Comparison of ENCODE assay signal across 8 cellular contexts in the genomic region with DNA sequence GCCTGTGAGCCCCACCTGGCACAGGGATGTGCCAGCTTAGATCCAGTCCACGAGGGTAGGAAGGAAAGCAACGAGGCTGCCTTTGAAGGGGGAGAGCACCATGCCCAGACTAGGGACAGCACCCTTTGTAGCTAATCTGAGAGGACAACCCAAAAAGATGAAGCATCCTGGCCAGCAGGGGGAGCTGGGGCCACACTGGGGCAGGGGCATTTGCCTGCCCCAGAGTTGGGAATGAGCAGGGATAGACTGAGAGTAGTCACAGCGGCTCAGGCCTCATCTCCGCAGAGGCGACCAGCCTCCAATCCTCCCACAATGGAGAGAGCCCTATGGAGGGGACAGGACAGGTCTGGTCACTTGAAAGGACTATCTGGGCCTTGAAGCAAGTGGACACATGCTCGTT. TPM values are rescaled to one million over a fixed set of nuclear protein-coding genes. Genes with fewer than 3 reads are reported as not detected.
A peak's percentile ranks its signal among the peaks of the same experiment; 100 is the strongest.
DNase-seq lines count a peak whose midpoint lies in the region; ATAC-seq and TF ChIP-seq lines count a peak whose summit lies in the region.
"Had no signal": no experiment of that assay in that cellular context is flagged by ENCODE, and none has a peak within 500 bp of the region (broad histone marks: within the 10 kb centered on the region; RNA-seq: fewer than 3 reads in every experiment).

No MANE protein-coding gene starts in this region.

- intact Hi-C loops in lower lobe of right lung (cut with DNase I) = no loop called here
- intact Hi-C loops in CD4-positive, alpha-beta memory T cell (cut with micrococcal nuclease) = no loop called here

- peak; percentile 37 for TF ChIP-seq CTCF in lower lobe of right lung (IDR thresholded peaks at IDR 0.05)

- H3K9me3 ChIP-seq in lower lobe of right lung = no peaks in the 10 kb centered on the region
- no peaks in the 10 kb centered on the region for H3K9me3 ChIP-seq in CD4-positive, alpha-beta memory T cell (ENCODE audit: control insufficient read depth in 1 of 2, low read length in 2 of 2)

- CTCF ChIA-PET in HEK293T (lab: Yijun Ruan, JAX) = interaction anchor here (1.0 to 3.0 kb wide), 3 partner anchors 11 to 319 kb away, joined by 3 to 12 read pairs (median 3); a partner anchor contains a TSS
- CTCF ChIA-PET in activated CD4-positive, alpha-beta memory T cell treated with anti-CD3 and anti-CD28 coated beads, Interleukin-2, amount 10 ng/mL, durations not matched to agents 7 days and 5 days (lab: Charles Lee) = interaction anchor here (1.1 to 2.0 kb wide), 5 partner anchors 9 to 320 kb away, joined by 3 to 17 read pairs (median 4); a partner anchor contains a TSS
- CTCF ChIA-PET in CD4-positive, alpha-beta memory T cell (lab: Charles Lee; ENCODE audit: partially characterized antibody) = interaction anchor here (0.9 to 5.4 kb wide), 3 partner anchors 9 to 26 kb away, joined by 4 to 25 read pairs (median 4); a partner anchor contains a TSS

- no peaks in the 10 kb centered on the region for H3K36me3 ChIP-seq in lower lobe of right lung
- H3K36me3 ChIP-seq in CD4-positive, alpha-beta memory T cell (ENCODE audit: insufficient read depth, low read length) = no peaks in the 10 kb centered on the region

- H3K27me3 ChIP-seq in lower lobe of right lung (ENCODE audit: low read depth) = no peaks in the 10 kb centered on the region
- no peaks in the 10 kb centered on the region for H3K27me3 ChIP-seq in CD4-positive, alpha-beta memory T cell (ENCODE audit: insufficient read depth, low read length)

- H3K4me1 ChIP-seq in lower lobe of right lung = no peaks in the 10 kb centered on the region
- no peaks in the 10 kb centered on the region for H3K4me1 ChIP-seq in CD4-positive, alpha-beta memory T cell (ENCODE audit: insufficient read depth, low read length)

- H3K4me3 ChIP-seq in lower lobe of right lung = no peak overlapping the region
- no peak overlapping the region for H3K4me3 ChIP-seq in CD4-positive, alpha-beta memory T cell (ENCODE audit: low read length in 2 of 2)

- no peaks in the 10 kb centered on the region for H3K9me3 Mint-ChIP-seq in activated CD4-positive, alpha-beta memory T cell treated with anti-CD3 and anti-CD28 coated beads, Interleukin-2, amount 10 ng/mL, durations not matched to agents 7 days and 5 days
- no peaks in the 10 kb centered on the region for H3K9me3 Mint-ChIP-seq in CD4-positive, alpha-beta memory T cell

- H3K27ac Mint-ChIP-seq in activated CD4-positive, alpha-beta memory T cell treated with anti-CD3 and anti-CD28 coated beads, Interleukin-2, amount 10 ng/mL, durations not matched to agents 7 days and 5 days = no peak overlapping the region
- no peak overlapping the region for H3K27ac Mint-ChIP-seq in CD4-positive, alpha-beta memory T cell

- no peaks in the 10 kb centered on the region for H3K4me1 Mint-ChIP-seq in activated CD4-positive, alpha-beta memory T cell treated with anti-CD3 and anti-CD28 coated beads, Interleukin-2, amount 10 ng/mL, durations not matched to agents 7 days and 5 days
- no peaks in the 10 kb centered on the region for H3K4me1 Mint-ChIP-seq in CD4-positive, alpha-beta memory T cell

- H3K27ac ChIP-seq in lower lobe of right lung (no peak overlapping the region), caudate nucleus (ENCODE audit: low read depth, low read length) (no peak overlapping the region)
- H3K27ac ChIP-seq in CD4-positive, alpha-beta memory T cell (ENCODE audit: low read depth, low read length) = no peak overlapping the region

- H3K4me3 Mint-ChIP-seq in activated CD4-positive, alpha-beta memory T cell treated with anti-CD3 and anti-CD28 coated beads, Interleukin-2, amount 10 ng/mL, durations not matched to agents 7 days and 5 days = no peak overlapping the region
- no peak overlapping the region for H3K4me3 Mint-ChIP-seq in CD4-positive, alpha-beta memory T cell

- ATAC-seq in lower lobe of right lung = peak in 1 of 2 donors; percentile 26

- POLR2A ChIA-PET in HEK293T (lab: Yijun Ruan, JAX) = no interaction called here
- POLR2A ChIA-PET in activated CD4-positive, alpha-beta memory T cell treated with anti-CD3 and anti-CD28 coated beads, Interleukin-2, amount 10 ng/mL, durations not matched to agents 7 days and 5 days (lab: Charles Lee) = no interaction called here
- POLR2A ChIA-PET in CD4-positive, alpha-beta memory T cell (lab: Charles Lee; ENCODE audit: partially characterized antibody) = no interaction called here

- H3K36me3 Mint-ChIP-seq in activated CD4-positive, alpha-beta memory T cell treated with anti-CD3 and anti-CD28 coated beads, Interleukin-2, amount 10 ng/mL, durations not matched to agents 7 days and 5 days (ENCODE audit: low read depth) = no peaks in the 10 kb centered on the region
- H3K36me3 Mint-ChIP-seq in CD4-positive, alpha-beta memory T cell = no peaks in the 10 kb centered on the region

- peak; percentile 20 for DNase-seq in DMS53 treated with DMSO at 0.1 percent for 48 hours (lab: John Stamatoyannopoulos, UW; ENCODE audit: unreplicated experiment)
- DNase-seq in HEK293T (ENCODE audit: extremely low spot score) = peak; percentile 55
- peak; percentile 28 for DNase-seq in activated CD4-positive, alpha-beta memory T cell treated with anti-CD3 and anti-CD28 coated beads, Interleukin-2, amount 10 ng/mL, durations not matched to agents 7 days and 5 days
- DNase-seq in lower lobe of right lung = peak; percentile 47
- no peak for DNase-seq in caudate nucleus (lab: John Stamatoyannopoulos, UW)
- no peak for DNase-seq in CD4-positive, alpha-beta memory T cell
- DNase-seq in activated T-cell treated with anti-CD3 and anti-CD28 coated beads for 4 hours = no peak

- peaks cover 7% of the 10 kb centered on the region for H3K27me3 Mint-ChIP-seq in activated CD4-positive, alpha-beta memory T cell treated with anti-CD3 and anti-CD28 coated beads, Interleukin-2, amount 10 ng/mL, durations not matched to agents 7 days and 5 days
- H3K27me3 Mint-ChIP-seq in CD4-positive, alpha-beta memory T cell = peaks cover 0 to 5% of the 10 kb centered on the region in 2 donors

TF ChIP-seq in HEK293T, 16 proteins besides CTCF, POLR2A, EP300 and RAD21:
- TF ChIP-seq L3MBTL2 (conservative IDR thresholded peaks at IDR 0.05) (no peak), SP1 (IDR thresholded peaks at IDR 0.05) (no peak), LEF1 (IDR thresholded peaks at IDR 0.05; ENCODE audit: borderline replicate concordance) (no peak), NFRKB (IDR thresholded peaks at IDR 0.05) (no peak), FOXM1 (IDR thresholded peaks at IDR 0.05; ENCODE audit: borderline replicate concordance) (no peak), HDGF (IDR thresholded peaks at IDR 0.05; ENCODE audit: borderline replicate concordance) (no peak)

RNA-seq across cellular contexts. Expression of a gene that starts 16.4 kb away (rescaled TPM):
- total RNA-seq in activated CD4-positive, alpha-beta memory T cell treated with anti-CD3 and anti-CD28 coated beads, Interleukin-2, amount 10 ng/mL, durations not matched to agents 7 days and 5 days = not detected
- total RNA-seq in lower lobe of right lung = not detected
- not detected for total RNA-seq in CD4-positive, alpha-beta memory T cell
- polyA plus RNA-seq in CD4-positive, alpha-beta memory T cell = not detected
- total RNA-seq: T-helper 2 cell treated with Interferon-gamma antibody and Interleukin-4, amounts not matched to agents 100 ng/mL and 5 ng/mL, for 36 hours had no signal

Comparison
In these comparisons a context has a peak if more than half of its experiments do, and no peak if none do; other contexts are left out.
1. DNase-seq: peak in DMS53 treated with DMSO at 0.1 percent for 48 hours (single experiment), HEK293T (single experiment), activated CD4-positive, alpha-beta memory T cell treated with anti-CD3 and anti-CD28 coated beads, Interleukin-2, amount 10 ng/mL, durations not matched to agents 7 days and 5 days (single experiment) and lower lobe of right lung (single experiment); none in caudate nucleus (0 of 61), CD4-positive, alpha-beta memory T cell (0 of 5) and activated T-cell treated with anti-CD3 and anti-CD28 coated beads for 4 hours (single experiment).